8 cellular contexts compared by ENCODE assay signal in the genomic region with DNA sequence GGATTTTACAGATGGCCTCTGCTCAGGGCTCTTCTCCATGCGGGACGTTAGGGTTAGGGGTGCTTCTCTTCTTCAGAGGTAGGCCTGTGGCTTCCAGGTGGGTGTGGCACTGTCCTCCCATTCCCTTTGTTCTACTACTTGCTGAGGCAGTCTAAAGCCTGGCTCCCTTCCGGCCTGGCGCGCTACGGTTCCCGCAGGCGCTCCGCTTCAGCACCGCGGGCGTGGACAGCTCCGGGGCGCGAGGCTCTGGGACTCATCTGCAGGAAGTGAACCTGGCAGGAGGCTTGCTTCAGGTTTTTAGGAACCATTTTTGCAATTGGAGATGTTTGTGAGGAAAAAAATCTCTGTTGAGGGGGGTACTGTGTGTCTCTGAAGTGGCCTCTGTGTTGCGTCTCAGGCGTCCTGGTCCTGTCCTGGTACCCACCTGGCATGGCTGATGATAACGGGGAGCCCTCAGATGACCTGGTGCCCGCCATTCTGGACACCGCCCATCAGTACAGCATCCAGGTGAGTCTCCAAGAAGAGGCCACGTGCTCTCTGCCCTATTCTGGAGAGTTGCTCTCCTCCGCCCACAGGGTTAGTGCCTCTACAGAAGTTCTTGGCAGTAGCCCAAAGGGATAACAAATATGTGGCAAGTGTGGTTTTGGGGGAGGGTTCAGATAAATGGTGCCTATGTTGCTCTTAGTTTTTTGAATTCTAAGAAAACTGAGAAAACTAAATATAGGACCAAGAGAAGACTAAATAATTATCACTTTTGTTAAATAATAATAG. TPM values are rescaled to one million over a fixed set of nuclear protein-coding genes. Genes with fewer than 3 reads are reported as not detected.
DNase-seq lines count a peak whose midpoint lies in the region; ATAC-seq lines count a peak whose summit lies in the region.

No MANE protein-coding gene starts in this region.

- no peak overlapping the region for H3K9ac ChIP-seq in trophoblast cell (ENCODE audit: low read length)

- peaks cover 26% of the 10 kb centered on the region for H3K4me1 Mint-ChIP-seq in activated T-cell treated with anti-CD3 and anti-CD28 coated beads, Interleukin-2, amount 50 U/mL, for 24 hours (ENCODE audit: low read depth)

- WGBS in trophoblast cell (ENCODE audit: extremely low coverage, insufficient coverage, insufficient read length): no CpG with 5 or more reads among the region's 22 CpGs

- intact Hi-C loops in head of caudate nucleus (cut with DNase I): no loop called here

- H3K4me1 ChIP-seq in trophoblast cell (ENCODE audit: control insufficient read depth in 1 of 2, insufficient read depth in 2 of 2, low read length in 2 of 2): peaks cover 4% of the 10 kb centered on the region in 2 experiments

- H3K14ac ChIP-seq in trophoblast cell (ENCODE audit: low read length): no peak overlapping the region

- H4K8ac ChIP-seq in trophoblast cell (ENCODE audit: low read depth, low read length): no peak overlapping the region

- H4K91ac ChIP-seq in trophoblast cell (ENCODE audit: low read depth, low read length): no peak overlapping the region

- H3K27me3 Mint-ChIP-seq in activated T-cell treated with anti-CD3 and anti-CD28 coated beads, Interleukin-2, amount 50 U/mL, for 24 hours: peaks cover 40% of the 10 kb centered on the region

- no peak overlapping the region for H4K12ac ChIP-seq in trophoblast cell (ENCODE audit: low read depth, low read length)

- H3K79me2 ChIP-seq in trophoblast cell (ENCODE audit: control insufficient read depth, insufficient read depth, low read length, poor library complexity): peaks cover 2% of the 10 kb centered on the region

- H3K9me3 ChIP-seq in trophoblast cell (ENCODE audit: insufficient read depth, low read depth, low read length): peaks cover 2% of the 10 kb centered on the region

- H3K36me3 Mint-ChIP-seq in activated T-cell treated with anti-CD3 and anti-CD28 coated beads, Interleukin-2, amount 50 U/mL, for 24 hours (ENCODE audit: low read depth): peaks cover 22% of the 10 kb centered on the region

- peak overlapping the region; percentile 72 for H3K4me3 Mint-ChIP-seq in activated T-cell treated with anti-CD3 and anti-CD28 coated beads, Interleukin-2, amount 50 U/mL, for 24 hours

- peaks cover 5 to 6% of the 10 kb centered on the region in 2 experiments for H3K36me3 ChIP-seq in trophoblast cell (ENCODE audit: control insufficient read depth in 1 of 2, insufficient read depth in 2 of 2, low read length in 2 of 2)

- H3K27ac Mint-ChIP-seq in activated T-cell treated with anti-CD3 and anti-CD28 coated beads, Interleukin-2, amount 50 U/mL, for 24 hours: no peak overlapping the region

- no peak for ATAC-seq in GM18873 (IDR thresholded peaks at IDR 0.05; ENCODE audit: low FRiP score, unreplicated experiment)
- ATAC-seq in GM21515 (IDR thresholded peaks at IDR 0.05; ENCODE audit: unreplicated experiment): no peak
- no peak for ATAC-seq in HG03196 (IDR thresholded peaks at IDR 0.05; ENCODE audit: unreplicated experiment)

- H3K9me3 Mint-ChIP-seq in activated T-cell treated with anti-CD3 and anti-CD28 coated beads, Interleukin-2, amount 50 U/mL, for 24 hours: no peaks in the 10 kb centered on the region

- H2BK12ac ChIP-seq in trophoblast cell (ENCODE audit: low read length): no peak overlapping the region

- no peak overlapping the region for H2AK5ac ChIP-seq in trophoblast cell (ENCODE audit: low read length)

- H3K27me3 ChIP-seq in trophoblast cell (ENCODE audit: insufficient read depth, low read length): peaks cover 19% of the 10 kb centered on the region

- no peak overlapping the region for H3K27ac ChIP-seq in trophoblast cell (ENCODE audit: low read depth, low read length)

- no peak overlapping the region for H3K18ac ChIP-seq in trophoblast cell (ENCODE audit: low read length)

- H2BK120ac ChIP-seq in trophoblast cell (ENCODE audit: insufficient read depth, low read length, poor library complexity): no peak overlapping the region

- DNase-seq in ELF-1 (ENCODE audit: low read depth, low spot score) (peak; percentile 95), NCI-H2081 treated with DMSO at 0.1 percent for 48 hours (lab: John Stamatoyannopoulos, UW) (peak; percentile 31), head of caudate nucleus (peak in 33 of 42 donors; percentile 16 to 74 (median 49)), trophoblast cell (peak; percentile 43 to 81)
- DNase-seq in activated T-cell treated with anti-CD3 and anti-CD28 coated beads, Interleukin-2, amount 50 U/mL, for 24 hours: peak; percentile 67

- no peak overlapping the region for H3K4me3 ChIP-seq in trophoblast cell (ENCODE audit: low read depth, low read length)

- H3K4ac ChIP-seq in trophoblast cell (ENCODE audit: low read depth, low read length): no peak overlapping the region

- no peak overlapping the region for H3K4me2 ChIP-seq in trophoblast cell (ENCODE audit: low read length)

- H2BK5ac ChIP-seq in trophoblast cell (ENCODE audit: low read depth, low read length, poor library complexity): no peak overlapping the region

- H3K23ac ChIP-seq in trophoblast cell (ENCODE audit: low read length): no peak overlapping the region

- no peak overlapping the region for H2AFZ ChIP-seq in trophoblast cell (ENCODE audit: insufficient read depth, low read length, poor library complexity)

- H3K79me1 ChIP-seq in trophoblast cell (ENCODE audit: low read length): no peaks in the 10 kb centered on the region

RNA-seq across cellular contexts. Expression of gene MANEAL, which starts 1.9 kb away (rescaled TPM):
- polyA plus RNA-seq in trophoblast cell (2013): 0.52 and 0.67 TPM in 2 replicates

RNA-seq across cellular contexts. Expression of gene C1orf122, which starts 12.1 kb away (rescaled TPM):
- polyA plus RNA-seq in trophoblast cell (2013): 56.6 and 58.3 TPM in 2 replicates

RNA-seq across cellular contexts. Expression of gene YRDC, which starts 12.5 kb away (rescaled TPM):
- 22.4 and 22.8 TPM in 2 replicates for polyA plus RNA-seq in trophoblast cell (2013)

RNA-seq across cellular contexts. Expression of gene EPHA10, which starts 30.6 kb away (rescaled TPM):
- polyA plus RNA-seq in trophoblast cell (2013): 0.03 TPM in 1 of 2 replicates, not detected in the other

Comparison
In these comparisons a context has a peak if more than half of its experiments do, and no peak if none do; other contexts are left out.
1. DNase-seq: peak in every context shown above with its lines; median percentile 95 in ELF-1; 67 in activated T-cell treated with anti-CD3 and anti-CD28 coated beads, Interleukin-2, amount 50 U/mL, for 24 hours; 62 in trophoblast cell; 49 in head of caudate nucleus; 31 in NCI-H2081 treated with DMSO at 0.1 percent for 48 hours.